In the genomic region with DNA sequence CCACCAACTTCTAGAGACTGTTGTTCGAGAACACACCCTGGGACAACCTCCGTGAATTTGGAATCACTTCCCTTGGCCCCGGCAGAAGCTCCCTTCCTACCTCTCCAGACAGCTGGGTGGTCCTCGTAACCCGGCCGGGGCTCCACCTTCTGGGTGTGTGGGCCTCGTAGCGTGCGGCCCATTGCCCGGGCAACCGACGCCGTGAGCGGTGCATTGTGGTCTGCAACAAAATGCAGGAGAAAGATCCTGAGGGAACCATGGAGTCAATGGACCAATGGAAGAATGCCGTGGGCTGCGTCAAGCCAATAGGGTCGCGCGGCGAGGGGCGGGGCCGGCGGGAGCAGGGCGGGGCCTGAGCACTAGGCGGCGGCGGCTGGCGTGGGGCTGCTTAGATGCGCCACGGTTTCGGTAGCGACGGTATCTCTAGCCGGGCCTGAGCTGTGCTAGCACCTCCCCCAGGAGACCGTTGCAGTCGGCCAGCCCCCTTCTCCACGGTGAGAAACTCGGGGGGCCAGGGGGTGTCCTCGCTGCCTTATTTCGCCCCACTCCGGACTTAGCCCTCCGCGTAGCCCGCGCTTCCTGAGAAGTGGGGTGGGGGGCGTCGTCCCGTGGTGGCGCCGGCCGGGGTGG, we compare ENCODE assay signal across 7 cellular contexts. TPM values are rescaled to one million over a fixed set of nuclear protein-coding genes. Genes with fewer than 3 reads are reported as not detected.
DNase-seq lines count a peak whose midpoint lies in the region; ATAC-seq, FAIRE-seq and TF ChIP-seq lines count a peak whose summit lies in the region.

A gene (plus strand): TSS at position 391 of the 630 bp plus-strand sequence. CDS start 309 bp downstream, outside the sequence.

- ATAC-seq in GM18505 (IDR thresholded peaks at IDR 0.05; ENCODE audit: unreplicated experiment) (peak; percentile 96), HG02973 (IDR thresholded peaks at IDR 0.05; ENCODE audit: unreplicated experiment) (peak; percentile 87)

- no peak for TF ChIP-seq CTCF in astrocyte (IDR thresholded peaks at IDR 0.05; ENCODE audit: insufficient read depth, low read depth, low read length)

- peak within 1 kb of the TSS; percentile 65 for H2AFZ ChIP-seq in astrocyte (ENCODE audit: low read depth, low read length)

- peaks cover 33% of the 10 kb centered on the region for H4K20me1 ChIP-seq in astrocyte (ENCODE audit: insufficient read depth, low read length)

- FAIRE-seq in astrocyte (lab: Jason Lieb, UNC): no peak

- no peaks in the 10 kb centered on the region for H3K9me3 Mint-ChIP-seq in astrocyte (ENCODE audit: unreplicated experiment)

- no peaks in the 10 kb centered on the region for H3K9me3 ChIP-seq in astrocyte (ENCODE audit: insufficient read depth, low read depth, low read length)

- TF ChIP-seq POLR2A in GM18505 (IDR thresholded peaks at IDR 0.05; ENCODE audit: borderline replicate concordance, extremely low read depth, insufficient read depth, insufficient read length): peak; percentile 96

- peaks cover 21% of the 10 kb centered on the region for H3K4me1 ChIP-seq in astrocyte (ENCODE audit: insufficient read depth, low read length)

- H3K4me3 Mint-ChIP-seq in astrocyte (ENCODE audit: unreplicated experiment): peak within 1 kb of the TSS; percentile 98

- H3K4me1 Mint-ChIP-seq in astrocyte (ENCODE audit: low read depth, unreplicated experiment): peaks cover 16% of the 10 kb centered on the region

- H3K4me3 ChIP-seq in astrocyte (ENCODE audit: insufficient read depth, low read depth, low read length): peak within 1 kb of the TSS; percentile 99

- peaks cover 16% of the 10 kb centered on the region for H3K36me3 Mint-ChIP-seq in astrocyte (ENCODE audit: low read depth, unreplicated experiment)

- H3K36me3 ChIP-seq in astrocyte (ENCODE audit: insufficient read depth, low read length): peaks cover 6% of the 10 kb centered on the region

- peak within 1 kb of the TSS; percentile 65 for H3K27ac ChIP-seq in astrocyte (ENCODE audit: low read depth, low read length)

- peak within 1 kb of the TSS; percentile 69 for H3K27ac Mint-ChIP-seq in astrocyte (ENCODE audit: unreplicated experiment)

- H3K27me3 Mint-ChIP-seq in astrocyte (ENCODE audit: low read depth, unreplicated experiment): no peaks in the 10 kb centered on the region

- peaks cover 38% of the 10 kb centered on the region for H3K79me2 ChIP-seq in astrocyte (ENCODE audit: insufficient read depth, low read length)

- H3K9ac ChIP-seq in astrocyte (ENCODE audit: low read length): peak within 1 kb of the TSS; percentile 88

- H3K4me2 ChIP-seq in astrocyte (ENCODE audit: low read length): peak within 1 kb of the TSS; percentile 97

- DNase-seq in NCI-H2029 (lab: John Stamatoyannopoulos, UW): peak; percentile 92
- peak; percentile 92 for DNase-seq in T-helper 22 cell (ENCODE audit: low read depth)
- DNase-seq in astrocyte (ENCODE audit: low read depth): peak; percentile 77
- peak; percentile 99 for DNase-seq in hepatic stellate cell (ENCODE audit: low spot score)
- DNase-seq in renal cortical epithelial cell (ENCODE audit: low read depth): peak; percentile 87

- no peaks in the 10 kb centered on the region for H3K27me3 ChIP-seq in astrocyte (ENCODE audit: insufficient read depth, low read length)

RNA-seq across cellular contexts. Expression of the gene that starts here (rescaled TPM):
- 490 and 500 TPM in 2 replicates for total RNA-seq in astrocyte
- total RNA-seq in renal cortical epithelial cell: 216 and 417 TPM in 2 replicates

Comparison
In these comparisons a context has a peak if more than half of its experiments do, and no peak if none do; other contexts are left out.
1. Peak in every context shown above with its lines: DNase-seq, ATAC-seq, H3K4me3 ChIP-seq and H3K27ac ChIP-seq.